8 cellular contexts compared by ENCODE assay signal in genomic region chr16:18789850-18790706, GRCh38. TPM values are rescaled to one million over a fixed set of nuclear protein-coding genes. Genes with fewer than 3 reads are reported as not detected.
A peak's percentile ranks its signal among the peaks of the same experiment; 100 is the strongest.
DNase-seq lines count a peak whose midpoint lies in the region; ATAC-seq and TF ChIP-seq lines count a peak whose summit lies in the region.

RPS15A (minus strand) TSS chr16:18790334; CDS start chr16:18789113, 1,221 bp downstream.

- H3K27me3 ChIP-seq in H9 (ENCODE audit: insufficient read depth, low read length) (no peaks in the 10 kb centered on the region), MG63 (no peaks in the 10 kb centered on the region)

- H3K79me2 ChIP-seq in H9 (ENCODE audit: insufficient read depth, low read length): peaks cover 49% of the 10 kb centered on the region

- peak; percentile 89 for ATAC-seq in stimulated activated naive CD8-positive, alpha-beta T cell treated with anti-CD3 and anti-CD28 coated beads, Interleukin-15, amount 100 ng/mL, for 72 hours

- peak within 1 kb of the TSS; percentile 99 for H4K5ac ChIP-seq in H9 (ENCODE audit: insufficient read length, low read depth, low read length)

- no peak within 1 kb of the TSS for H4K91ac ChIP-seq in H9 (ENCODE audit: insufficient read length, low read depth, low read length)

- H3K27ac ChIP-seq in H9 (ENCODE audit: insufficient read length, low read depth, low read length): peak within 1 kb of the TSS; percentile 54

- H3K4me3 ChIP-seq in MG63: peak within 1 kb of the TSS; percentile 88
- H3K4me3 ChIP-seq in fibroblast of the aortic adventitia (ENCODE audit: low read depth, low read length): peak within 1 kb of the TSS; percentile 94

- 0 out of 2 replicates have a peak, but pooled peaks cover 5% of the 10 kb centered on the region for H3K4me1 ChIP-seq in H9 (ENCODE audit: insufficient read depth, low read length)

- peaks cover 8% of the 10 kb centered on the region for H3K79me1 ChIP-seq in H9 (ENCODE audit: insufficient read depth, low read depth, low read length, poor library complexity, severe bottlenecking)

- H3K4me1 Mint-ChIP-seq in H9 (peaks cover 33 to 42% of the 10 kb centered on the region in 2 experiments), nephron progenitor cell (peaks cover 42% of the 10 kb centered on the region)
- H3K4me1 Mint-ChIP-seq in stimulated activated naive CD8-positive, alpha-beta T cell treated with anti-CD3 and anti-CD28 coated beads, Interleukin-15, amount 100 ng/mL, for 72 hours: peaks cover 56% of the 10 kb centered on the region

- no CpG with 5 or more reads among the region's 60 CpGs for WGBS in H9 (ENCODE audit: extremely low coverage, insufficient read length, low lambda C conversion rate)

- no peak within 1 kb of the TSS for H4K8ac ChIP-seq in H9 (replicated peaks; ENCODE audit: insufficient read length, low read depth, low read length)

- H4K20me1 ChIP-seq in H9 (ENCODE audit: control insufficient read depth, insufficient read depth, insufficient read length): no peaks in the 10 kb centered on the region

- peak within 1 kb of the TSS; percentile 96 for H3K14ac ChIP-seq in H9 (ENCODE audit: insufficient read depth, low read length)

- H3K4me2 ChIP-seq in H9 (ENCODE audit: insufficient read depth, insufficient read length, low read length): peak within 1 kb of the TSS; percentile 98

- peaks cover 89% of the 10 kb centered on the region for H3K36me3 ChIP-seq in MG63

- H2BK15ac ChIP-seq in H9 (ENCODE audit: low read depth, low read length): no peak within 1 kb of the TSS

- H2BK12ac ChIP-seq in H9 (ENCODE audit: insufficient read length, low read depth, low read length): no peak within 1 kb of the TSS

- no peak for TF ChIP-seq CTCF in H9 (conservative IDR thresholded peaks at IDR 0.05)
- no peak for TF ChIP-seq CTCF in fibroblast of the aortic adventitia (IDR thresholded peaks at IDR 0.05; ENCODE audit: insufficient read depth, low read length)
- no peak for TF ChIP-seq CTCF in nephron progenitor cell (IDR thresholded peaks at IDR 0.05)

- H3K27me3 Mint-ChIP-seq in H9 (ENCODE audit: low read depth) (peaks cover 1% of the 10 kb centered on the region; the same call in 1 of the 2 replicates), nephron progenitor cell (ENCODE audit: low read depth, poor library complexity) (peaks cover 5% of the 10 kb centered on the region)
- H3K27me3 Mint-ChIP-seq in stimulated activated naive CD8-positive, alpha-beta T cell treated with anti-CD3 and anti-CD28 coated beads, Interleukin-15, amount 100 ng/mL, for 72 hours: no peaks in the 10 kb centered on the region

- DNase-seq in ELR (ENCODE audit: low read depth) (peak; percentile 97), H9 (peak; percentile 97), MG63 (peak; percentile 98), SHP77 treated with DMSO at 0.1 percent for 48 hours (lab: John Stamatoyannopoulos, UW) (peak; percentile 90), fibroblast of the aortic adventitia (ENCODE audit: low read depth) (peak; percentile 99), nephron progenitor cell (peak; percentile 85)
- peak; percentile 97 for DNase-seq in activated effector memory CD4-positive, alpha-beta T cell treated with anti-CD3 and anti-CD28 coated beads, Interleukin-2, amount 50 U/mL, for 16 hours
- DNase-seq in stimulated activated naive CD8-positive, alpha-beta T cell treated with anti-CD3 and anti-CD28 coated beads, Interleukin-15, amount 100 ng/mL, for 72 hours: peak; percentile 91 to 96

- H2BK120ac ChIP-seq in H9 (ENCODE audit: low read depth, low read length, poor library complexity, severe bottlenecking): no peak within 1 kb of the TSS

- H3K23me2 ChIP-seq in H9 (ENCODE audit: insufficient read length, low read depth, low read length, poor library complexity, severe bottlenecking): peaks cover 6% of the 10 kb centered on the region

- H3K36me3 Mint-ChIP-seq in H9 (ENCODE audit: insufficient read depth in 1 of 3, low read depth in 3 of 3) (peaks cover 56 to 88% (median 81%) of the 10 kb centered on the region in 3 experiments), nephron progenitor cell (ENCODE audit: low read depth) (peaks cover 89% of the 10 kb centered on the region)

- H3K4ac ChIP-seq in H9 (ENCODE audit: low read depth, low read length): peak within 1 kb of the TSS; percentile 72; the same call in 1 of the 2 replicates

- H3K9ac ChIP-seq in H9 (ENCODE audit: extremely low read depth, insufficient read length, low read length): peak within 1 kb of the TSS; percentile 99

- H3T11ph ChIP-seq in H9 (ENCODE audit: low read length): no peak within 1 kb of the TSS

- peak within 1 kb of the TSS; percentile 100 for H2BK5ac ChIP-seq in H9 (ENCODE audit: insufficient read length, low read length)

- H2BK20ac ChIP-seq in H9 (ENCODE audit: low read depth, low read length, poor library complexity, severe bottlenecking): no peak within 1 kb of the TSS

- H2AK5ac ChIP-seq in H9 (ENCODE audit: insufficient read length, low read length): no peak within 1 kb of the TSS

- H2AFZ ChIP-seq in H9 (ENCODE audit: low read length): no peak within 1 kb of the TSS

- H3K9me3 Mint-ChIP-seq in H9 (peaks cover 2 to 5% of the 10 kb centered on the region in 2 experiments; a peak in 2 of 5 replicates), nephron progenitor cell (peaks cover 6% of the 10 kb centered on the region)
- no peaks in the 10 kb centered on the region for H3K9me3 Mint-ChIP-seq in stimulated activated naive CD8-positive, alpha-beta T cell treated with anti-CD3 and anti-CD28 coated beads, Interleukin-15, amount 100 ng/mL, for 72 hours

- H3K9me3 ChIP-seq in H9 (ENCODE audit: control insufficient read depth, low read depth, low read length) (no peaks in the 10 kb centered on the region), MG63 (no peaks in the 10 kb centered on the region)

- H3K4me3 Mint-ChIP-seq in H9: peak within 1 kb of the TSS; percentile 96 to 97
- H3K4me3 Mint-ChIP-seq in nephron progenitor cell: peak within 1 kb of the TSS; percentile 99
- H3K4me3 Mint-ChIP-seq in stimulated activated naive CD8-positive, alpha-beta T cell treated with anti-CD3 and anti-CD28 coated beads, Interleukin-15, amount 100 ng/mL, for 72 hours: peak within 1 kb of the TSS; percentile 83 to 91

- H3K56ac ChIP-seq in H9 (ENCODE audit: insufficient read length, low read depth, low read length): no peak within 1 kb of the TSS

- H3K27ac Mint-ChIP-seq in H9 (peak within 1 kb of the TSS; percentile 98 to 99 (median 99)), nephron progenitor cell (peak within 1 kb of the TSS; percentile 99)
- H3K27ac Mint-ChIP-seq in stimulated activated naive CD8-positive, alpha-beta T cell treated with anti-CD3 and anti-CD28 coated beads, Interleukin-15, amount 100 ng/mL, for 72 hours: peak within 1 kb of the TSS; percentile 98 to 100

- H3K23ac ChIP-seq in H9 (ENCODE audit: insufficient read length, low read depth, low read length): no peak within 1 kb of the TSS

- peak within 1 kb of the TSS; percentile 98 for H3K18ac ChIP-seq in H9 (ENCODE audit: insufficient read length, low read depth, low read length)

RNA-seq across cellular contexts. Expression of gene RPS15A, which starts in this region (rescaled TPM):
- total RNA-seq in H9 (2021) (1,968 and 1,990 TPM in 2 replicates), fibroblast of the aortic adventitia (ENCODE audit: low replicate concordance) (187 and 2,964 TPM in 2 replicates)
- total RNA-seq in MG63 (2014; rRNA removed; shearing (Covaris generic); ENCODE audit: low replicate concordance): 1,993 and 2,668 TPM in 2 replicates

Comparison
In these comparisons a context has a peak if more than half of its experiments do, and no peak if none do; other contexts are left out.
1. Peak in every context shown above with its lines: DNase-seq, ATAC-seq, H3K4me3 ChIP-seq and H3K27ac ChIP-seq.